Comparison of ENCODE assay signal across 12 cellular contexts in genomic region chr12:54175130-54175963, GRCh38. TPM values are rescaled to one million over a fixed set of nuclear protein-coding genes. Genes with fewer than 3 reads are reported as not detected.
DNase-seq lines count a peak whose midpoint lies in the region; ATAC-seq, FAIRE-seq and TF ChIP-seq lines count a peak whose summit lies in the region.
"Had no signal": no experiment of that assay in that cellular context is flagged by ENCODE, and none has a peak within 500 bp of the region (broad histone marks: within the 10 kb centered on the region; RNA-seq: fewer than 3 reads in every experiment).

No MANE protein-coding gene starts in this region.

- TF ChIP-seq EP300 in K562 (IDR thresholded peaks at IDR 0.05; ENCODE audit: low read length) = no peak

- no peak for ATAC-seq in CD4-positive, alpha-beta T cell (ENCODE audit: poor library complexity)
- ATAC-seq in K562 (peak; percentile 90), HG02852 (IDR thresholded peaks at IDR 0.05; ENCODE audit: unreplicated experiment) (no peak)
- ATAC-seq: body of pancreas had no signal

- peak overlapping the region; percentile 3 for H3K4me3 Mint-ChIP-seq in CD4-positive, alpha-beta T cell

- 0 out of 2 replicates have a peak, but pooled peaks cover 7% of the 10 kb centered on the region for H4K20me1 ChIP-seq in K562 (replicated peaks; ENCODE audit: control insufficient read depth, insufficient read depth, low read length)

- no peak for TF ChIP-seq POLR2A in K562 (conservative IDR thresholded peaks at IDR 0.05)

- in situ Hi-C loops in K562 (cut with MboI) = no loop called here

- no peaks in the 10 kb centered on the region for H3K9me1 ChIP-seq in K562 (ENCODE audit: control insufficient read depth, insufficient read depth, low read length)

- no peak for TF ChIP-seq CTCF in CD4-positive, alpha-beta T cell (IDR thresholded peaks at IDR 0.05)
- TF ChIP-seq CTCF in GM20000 (IDR thresholded peaks at IDR 0.05; ENCODE audit: extremely low read depth, missing control alignments) = no peak
- TF ChIP-seq CTCF in K562 (IDR thresholded peaks at IDR 0.05 in 2 of 3, conservative IDR thresholded peaks at IDR 0.05 in 1 of 3; ENCODE audit: insufficient read depth in 2 of 3, low read depth in 1 of 3, low read length in 3 of 3) = no peak

- H3K4me2 ChIP-seq in K562 (ENCODE audit: insufficient read depth, low read length) = no peak overlapping the region

- no peaks in the 10 kb centered on the region for H3K36me3 ChIP-seq in K562 (ENCODE audit: control insufficient read depth, insufficient read depth, low read length)

- H3K9me3 Mint-ChIP-seq in CD4-positive, alpha-beta T cell = no peaks in the 10 kb centered on the region
- H3K9me3 Mint-ChIP-seq: naive thymus-derived CD8-positive, alpha-beta T cell had no signal

- BruUV-seq in K562 (replicated peaks; lab: Mats Ljungman, UMichigan) = no TSS peak

- CTCF ChIA-PET in CD4-positive, alpha-beta T cell (lab: Charles Lee) = no interaction called here
- CTCF ChIA-PET in K562 (lab: Yijun Ruan, JAX; ENCODE audit: low intra/inter-chr PET ratio) = no interaction called here

- 13% methylated on average over 6 of the region's 6 CpGs for WGBS in K562 (ENCODE audit: insufficient coverage, low coverage, missing lambda C conversion rate)

- no peak overlapping the region for H3K27ac ChIP-seq in CD4-positive, alpha-beta T cell (ENCODE audit: low read depth, low read length)
- no peak overlapping the region for H3K27ac ChIP-seq in K562 (ENCODE audit: extremely low read depth, low read depth, low read length)
- H3K27ac ChIP-seq: body of pancreas had no signal

- H3K9ac ChIP-seq in K562 (ENCODE audit: insufficient read depth in 1 of 2, low read depth in 2 of 2, low read length in 2 of 2) = peak overlapping the region in 1 of 2 experiments; percentile 14; a peak in 1 of 4 replicates

- H3K27me3 Mint-ChIP-seq in CD4-positive, alpha-beta T cell = peaks cover 4% of the 10 kb centered on the region

- H3K27me3 ChIP-seq in CD4-positive, alpha-beta T cell (ENCODE audit: control insufficient read depth, insufficient read depth, low read length) = peaks cover 54% of the 10 kb centered on the region
- H3K27me3 ChIP-seq in K562 (ENCODE audit: control insufficient read depth in 2 of 2, insufficient read depth in 2 of 2, low read length in 2 of 2) = peaks cover 24 to 28% of the 10 kb centered on the region in 2 experiments
- H3K27me3 ChIP-seq: body of pancreas had no signal

- H3K27ac Mint-ChIP-seq in CD4-positive, alpha-beta T cell = no peak overlapping the region
- H3K27ac Mint-ChIP-seq: naive thymus-derived CD8-positive, alpha-beta T cell had no signal

- peaks cover 12 to 15% of the 10 kb centered on the region in 2 experiments; a peak in 4 of 5 replicates for H3K4me1 ChIP-seq in K562 (replicated peaks in 1 of 2; ENCODE audit: control insufficient read depth in 2 of 2, insufficient read depth in 2 of 2, low read length in 2 of 2)

- TF ChIP-seq RAD21 in K562 (CRISPR knock-in tag; conservative IDR thresholded peaks at IDR 0.05 in 1 of 2, IDR thresholded peaks at IDR 0.05 in 1 of 2) = no peak

- FAIRE-seq in K562 (lab: Jason Lieb, UNC) = peak; percentile 71

- H2AFZ ChIP-seq in K562 (ENCODE audit: low read depth, low read length) = peak overlapping the region; percentile 81

- H3K79me2 ChIP-seq in K562 (ENCODE audit: control insufficient read depth, insufficient read depth, low read length) = no peaks in the 10 kb centered on the region

- peaks cover 5% of the 10 kb centered on the region for H3K4me1 Mint-ChIP-seq in CD4-positive, alpha-beta T cell (ENCODE audit: low read depth)

- POLR2A ChIA-PET in CD4-positive, alpha-beta T cell (lab: Charles Lee) = no interaction called here
- POLR2A ChIA-PET in K562 (lab: Yijun Ruan, JAX) = interaction anchor here (0.7 to 1.6 kb wide), 5 partner anchors 11 to 211 kb away, joined by 3 to 5 read pairs (median 3); no protein-coding TSS in a partner anchor

- DNase-seq in CD4-positive, alpha-beta T cell = no peak
- DNase-seq in GM20000 (ENCODE audit: low spot score) (peak; percentile 77), MV-4-11 (lab: John Stamatoyannopoulos, UW) (peak; percentile 65), K562 (ENCODE audit: extremely low read depth in 1 of 4, low spot score in 3 of 4) (peak; percentile 44 to 62 (median 52)), pons (ENCODE audit: low spot score) (no peak), NCI-H1092 (lab: John Stamatoyannopoulos, UW) (no peak), activated T-cell treated with anti-CD3 and anti-CD28 coated beads for 4 hours (no peak)
- DNase-seq: body of pancreas; naive thymus-derived CD8-positive, alpha-beta T cell; NK-92 treated with Interleukin-12 subunit alpha and Interleukin-12 subunit beta, amount 100 ng/mL, for 24 hours; T-helper 9 cell had no signal

- H3K4me3 ChIP-seq in K562 = no peak overlapping the region
- H3K4me3 ChIP-seq: body of pancreas had no signal

- H3K36me3 Mint-ChIP-seq in CD4-positive, alpha-beta T cell (ENCODE audit: low read depth) = peaks cover 4% of the 10 kb centered on the region

- intact Hi-C loops in CD4-positive, alpha-beta T cell (cut with DNase I, micrococcal nuclease) = no loop called here
- intact Hi-C loops in K562 (cut with micrococcal nuclease) = no loop called here

- no peaks in the 10 kb centered on the region for H3K9me3 ChIP-seq in CD4-positive, alpha-beta T cell (ENCODE audit: control insufficient read depth, low read length)
- H3K9me3 ChIP-seq in K562 (replicated peaks; ENCODE audit: control insufficient read depth, insufficient read depth, low read depth, low read length) = no peaks in the 10 kb centered on the region
- H3K9me3 ChIP-seq: body of pancreas had no signal

TF ChIP-seq in K562, 482 proteins besides CTCF, POLR2A, EP300 and RAD21 (continues in another document):
- TF ChIP-seq PBX2 (CRISPR knock-in tag; IDR thresholded peaks at IDR 0.05; ENCODE audit: low read depth) (no peak), PBX2 (tag; conservative IDR thresholded peaks at IDR 0.05; ENCODE audit: low read depth) (peak; percentile 33; the same call in 1 of the 2 replicates), GABPA (tag; conservative IDR thresholded peaks at IDR 0.05; ENCODE audit: low read depth) (no peak), CHAMP1 (IDR thresholded peaks at IDR 0.05) (no peak), GABPB1 (CRISPR knock-in tag; IDR thresholded peaks at IDR 0.05) (no peak)

RNA-seq across cellular contexts. Expression of gene SMUG1, which starts 13.4 kb away (rescaled TPM):
- total RNA-seq in CD4-positive, alpha-beta T cell = 1 to 10 TPM; 2.4 to 3.7 TPM
- 77.0 and 130 TPM in 2 replicates for total RNA-seq in K562 (2011; cell fraction: chromatin; rRNA removed; ENCODE audit: low replicate concordance)
- 72.5 and 74.4 TPM in 2 replicates for total RNA-seq in K562 (2011; cell fraction: nucleolus; rRNA removed)
- 82.6 and 125 TPM in 2 replicates for total RNA-seq in K562 (2011; cell fraction: nucleoplasm; rRNA removed)
- total RNA-seq in K562 (2014; rRNA removed) (56.4 and 76.2 TPM in 2 replicates), K562 (2014; rRNA removed; fragmentation: Illumina TruSeq; extraction: Trizol) (29.7 and 38.1 TPM in 2 replicates), K562 (2015; rRNA removed; fragmentation: Illumina TruSeq; extraction: Trizol) (42.5 and 48.4 TPM in 2 replicates), K562 (2021) (39.4 and 42.4 TPM in 2 replicates)
- polyA plus RNA-seq in K562 (2011; rRNA removed) (46.7 and 52.4 TPM in 2 replicates), K562 (2014; fragmentation: Illumina TruSeq; extraction: Trizol) (49.8 and 55.3 TPM in 2 replicates), K562 (2014; fragmentation: Nextera tagmentation; extraction: Ambion mirVana) (100 to 1,000 TPM; 106 to 117 TPM), K562 (2014; rRNA removed) (56.6 and 84.5 TPM in 2 replicates)
- 63.4 and 94.3 TPM in 2 replicates for polyA plus RNA-seq in K562 (2011; cell fraction: cytosol; rRNA removed)
- polyA plus RNA-seq in K562 (2011; cell fraction: nucleus; rRNA removed) = 52.4 and 68.5 TPM in 2 replicates
- polyA plus RNA-seq in K562 (2012) = 46.0 and 46.7 TPM in 2 replicates
- polyA minus RNA-seq in K562 (2011; rRNA and poly(A)+ RNA removed) = 28.5 and 29.1 TPM in 2 replicates
- polyA minus RNA-seq in K562 (2011; cell fraction: cytosol; rRNA and poly(A)+ RNA removed) = 15.2 and 20.5 TPM in 2 replicates
- 27.1 and 36.1 TPM in 2 replicates for polyA minus RNA-seq in K562 (2011; cell fraction: nucleus; rRNA and poly(A)+ RNA removed)

Comparison
In these comparisons a context has a peak if more than half of its experiments do, and no peak if none do; other contexts are left out.
1. DNase-seq: peak in GM20000 (single experiment), MV-4-11 (single experiment) and K562 (4 of 4); none in CD4-positive, alpha-beta T cell (0 of 10), pons (single experiment), NCI-H1092 (single experiment) and activated T-cell treated with anti-CD3 and anti-CD28 coated beads for 4 hours (single experiment).
2. RNA of gene SMUG1, which starts 13.4 kb away (total RNA-seq): 29.7 to 130 TPM in K562; 2.4 to 3.7 TPM in CD4-positive, alpha-beta T cell; every median in the first group is over 4 times any median in the second.